Comparison of ENCODE assay signal across 9 cellular contexts in genomic region chr21:25350056-25350455, GRCh38.
DNase-seq lines count a peak whose midpoint lies in the region; ATAC-seq and FAIRE-seq lines count a peak whose summit lies in the region.
"Had no signal": no experiment of that assay in that cellular context is flagged by ENCODE, and none has a peak within 500 bp of the region (broad histone marks: within the 10 kb centered on the region; RNA-seq: fewer than 3 reads in every experiment).

No MANE protein-coding gene starts in this region.

- no peaks in the 10 kb centered on the region for H3K79me1 ChIP-seq in mesenchymal stem cell (replicated peaks; ENCODE audit: low read length, poor library complexity, severe bottlenecking)

- H3K4me1 ChIP-seq in SJCRH30 (no peaks in the 10 kb centered on the region), mesenchymal stem cell (ENCODE audit: control insufficient read depth, insufficient read depth, low read depth, low read length) (no peaks in the 10 kb centered on the region), small intestine (ENCODE audit: control insufficient read depth in 2 of 2, insufficient read depth in 1 of 2, low read depth in 1 of 2, low read length in 1 of 2) (no peaks in the 10 kb centered on the region)
- H3K4me1 ChIP-seq: pancreas had no signal

- no peak overlapping the region for H2BK15ac ChIP-seq in mesenchymal stem cell (ENCODE audit: low read depth, poor library complexity, severe bottlenecking)

- H3K23ac ChIP-seq in mesenchymal stem cell (ENCODE audit: low read length in 2 of 2): no peak overlapping the region

- no peaks in the 10 kb centered on the region for H3K36me3 ChIP-seq in SJCRH30
- H3K36me3 ChIP-seq in mesenchymal stem cell (ENCODE audit: control insufficient read depth in 1 of 2, insufficient read depth in 2 of 2, low read depth in 1 of 2, low read length in 2 of 2): no peaks in the 10 kb centered on the region
- no peaks in the 10 kb centered on the region for H3K36me3 ChIP-seq in small intestine (ENCODE audit: control insufficient read depth in 2 of 2, insufficient read depth in 2 of 2, low read length in 2 of 2)
- H3K36me3 ChIP-seq: pancreas had no signal

- no peak overlapping the region for H3K4me2 ChIP-seq in mesenchymal stem cell (ENCODE audit: low read length, poor library complexity, severe bottlenecking)

- H2BK120ac ChIP-seq in mesenchymal stem cell (ENCODE audit: low read depth, low read length): no peak overlapping the region

- no peak overlapping the region for H3K14ac ChIP-seq in mesenchymal stem cell (ENCODE audit: low read length in 2 of 2)

- ATAC-seq in GM18868 (IDR thresholded peaks at IDR 0.05; ENCODE audit: unreplicated experiment) (peak; percentile 75), GM19035 (IDR thresholded peaks at IDR 0.05; ENCODE audit: unreplicated experiment) (no peak)

- H3K9ac ChIP-seq in mesenchymal stem cell (ENCODE audit: low read length): no peak overlapping the region

- FAIRE-seq in small intestine (lab: Jason Lieb, UNC): no peak

- no peak overlapping the region for H2AK5ac ChIP-seq in mesenchymal stem cell (ENCODE audit: low read length, severe bottlenecking)

- WGBS in mesenchymal stem cell: 76% methylated on average over 4 of the region's 6 CpGs
- 66 to 71% (median 68%) methylated on average over 6 of the region's 6 CpGs for WGBS in small intestine, 3 donors

- H3K27me3 ChIP-seq in SJCRH30 (no peaks in the 10 kb centered on the region), mesenchymal stem cell (ENCODE audit: control insufficient read depth in 1 of 2, insufficient read depth in 1 of 2, low read length in 2 of 2) (no peaks in the 10 kb centered on the region), small intestine (ENCODE audit: control insufficient read depth in 2 of 2, insufficient read depth in 2 of 2, low read length in 2 of 2) (no peaks in the 10 kb centered on the region)
- H3K27me3 ChIP-seq: pancreas had no signal

- no peak overlapping the region for H4K91ac ChIP-seq in mesenchymal stem cell (ENCODE audit: low read length)

- H3K4ac ChIP-seq in mesenchymal stem cell (ENCODE audit: low read depth in 1 of 2, low read length in 2 of 2): no peak overlapping the region

- H3K18ac ChIP-seq in mesenchymal stem cell (ENCODE audit: low read depth in 1 of 2, low read length in 2 of 2): no peak overlapping the region

- no peak overlapping the region for H2BK5ac ChIP-seq in mesenchymal stem cell (ENCODE audit: low read depth, low read length, poor library complexity, severe bottlenecking)

- H2BK12ac ChIP-seq in mesenchymal stem cell (ENCODE audit: low read length in 2 of 2): no peak overlapping the region

- H3K4me3 ChIP-seq in SJCRH30: no peak overlapping the region
- no peak overlapping the region for H3K4me3 ChIP-seq in mesenchymal stem cell (ENCODE audit: insufficient read depth in 1 of 2, low read depth in 1 of 2, low read length in 2 of 2)
- H3K4me3 ChIP-seq in small intestine (ENCODE audit: low read depth in 1 of 2, low read length in 2 of 2): no peak overlapping the region
- H3K4me3 ChIP-seq: pancreas had no signal

- DNase-seq in A172 (ENCODE audit: low spot score): peak; percentile 55
- DNase-seq in SJCRH30: peak; percentile 40 to 63
- DNase-seq in fibroblast of peridontal ligament (ENCODE audit: extremely low read depth): peak; percentile 64
- no peak for DNase-seq in mesenchymal stem cell
- DNase-seq in small intestine: no peak
- no peak for DNase-seq in HPDE6-E6E7 (ENCODE audit: extremely low spot score)

- H3K9me3 ChIP-seq in SJCRH30 (replicated peaks): no peaks in the 10 kb centered on the region
- H3K9me3 ChIP-seq in mesenchymal stem cell (ENCODE audit: control insufficient read depth, low read length): no peaks in the 10 kb centered on the region
- H3K9me3 ChIP-seq in small intestine (ENCODE audit: control insufficient read depth, low read depth): no peaks in the 10 kb centered on the region
- H3K9me3 ChIP-seq: pancreas had no signal

- H4K8ac ChIP-seq in mesenchymal stem cell (ENCODE audit: low read length): no peak overlapping the region

- H3K27ac ChIP-seq in SJCRH30 (no peak overlapping the region), mesenchymal stem cell (ENCODE audit: low read length, poor library complexity, severe bottlenecking) (no peak overlapping the region), small intestine (ENCODE audit: low read depth in 1 of 2, low read length in 1 of 2) (no peak overlapping the region)
- H3K27ac ChIP-seq: pancreas had no signal

- H2AFZ ChIP-seq in mesenchymal stem cell (ENCODE audit: low read depth, low read length): no peak overlapping the region

Comparison
In these comparisons a context has a peak if more than half of its experiments do, and no peak if none do; other contexts are left out.
1. DNase-seq: peak in A172 (single experiment), SJCRH30 (2 of 2) and fibroblast of peridontal ligament (single experiment); none in mesenchymal stem cell (single experiment), small intestine (single experiment) and HPDE6-E6E7 (single experiment).